Comparison of ENCODE assay signal across 8 cellular contexts in the genomic region with DNA sequence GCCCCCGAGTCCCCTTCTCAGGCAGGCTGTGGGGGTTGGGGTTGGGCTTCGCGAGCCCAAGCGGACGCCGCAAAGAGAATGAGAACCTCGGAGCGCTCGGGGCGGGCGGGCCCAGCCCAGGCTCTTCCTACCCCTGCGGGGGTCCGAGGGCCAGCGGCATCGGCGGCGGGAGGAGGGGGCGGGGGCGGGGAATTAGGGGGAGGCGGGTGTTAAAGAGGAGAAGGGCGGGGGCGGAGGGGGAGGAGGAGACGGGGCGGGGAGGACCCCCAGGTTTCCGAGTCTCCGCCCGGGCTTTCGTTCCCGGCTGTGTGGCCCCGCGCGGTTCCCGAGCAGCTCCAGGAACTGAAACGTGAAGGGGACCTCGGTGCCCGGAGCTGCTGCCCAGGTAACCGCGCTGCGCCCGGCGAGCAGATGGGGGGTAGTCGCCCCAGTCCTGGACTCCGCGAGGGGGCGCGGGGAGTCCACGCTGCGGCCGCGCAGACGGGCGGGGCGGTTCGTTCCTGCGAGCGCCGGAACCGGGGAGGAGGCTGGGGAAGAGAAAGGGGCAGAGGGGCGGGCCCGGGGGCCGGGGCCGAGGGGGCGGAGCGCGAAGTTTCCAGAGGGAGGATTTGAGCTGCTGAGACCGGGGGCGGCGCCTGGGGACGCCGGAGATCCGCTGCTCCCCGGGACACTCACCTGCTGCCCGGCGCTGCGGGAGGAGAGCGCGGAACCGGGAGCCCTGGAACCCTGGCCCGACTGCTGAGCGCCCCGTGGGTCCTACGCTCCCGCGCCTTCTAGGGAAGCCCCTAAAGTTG.
DNase-seq lines count a peak whose midpoint lies in the region; ATAC-seq lines count a peak whose summit lies in the region.

No MANE protein-coding gene starts in this region.

- H3K27me3 ChIP-seq in iPS DF 6.9 (ENCODE audit: control insufficient read depth, insufficient read depth, low read length), result no peaks in the 10 kb centered on the region

- WGBS in iPS DF 6.9 (ENCODE audit: insufficient coverage, insufficient read length), result no CpG with 5 or more reads among the region's 84 CpGs

- H3K4me3 ChIP-seq in iPS DF 6.9 (ENCODE audit: low read length), result peak overlapping the region; percentile 86

- H3K9me3 ChIP-seq in iPS DF 6.9 (ENCODE audit: control insufficient read depth, insufficient read depth, low read length), result no peaks in the 10 kb centered on the region

- ATAC-seq in HG03025 (IDR thresholded peaks at IDR 0.05; ENCODE audit: low FRiP score, unreplicated experiment), result no peak
- no peak for ATAC-seq in HG02970 (IDR thresholded peaks at IDR 0.05; ENCODE audit: low FRiP score, unreplicated experiment)

- DNase-seq in GM03348 (ENCODE audit: low spot score) (peak; percentile 46), NCI-H226 (peak; percentile 65), iPS DF 6.9 (ENCODE audit: low read depth, low spot score) (peak; percentile 60), GM19238 (ENCODE audit: insufficient read length, low spot score) (no peak)
- DNase-seq in activated naive CD4-positive, alpha-beta T cell treated with anti-CD3 and anti-CD28 coated beads, Interleukin-2, amount 50 U/mL, for 16 hours, result peak; percentile 42
- peak in 3 of 4 experiments; percentile 21 to 43 (median 34) for DNase-seq in stimulated activated CD4-positive, alpha-beta T cell treated with anti-CD3 and anti-CD28 coated beads, Interleukin-1b, Interleukin-23, amount 100 ng/mL, for 24 hours (ENCODE audit: low read depth in 4 of 4, low spot score in 1 of 4)

- H3K27ac ChIP-seq in iPS DF 6.9 (ENCODE audit: low read length), result no peak overlapping the region

- peaks cover 8% of the 10 kb centered on the region for H3K4me1 ChIP-seq in iPS DF 6.9 (ENCODE audit: control insufficient read depth, insufficient read depth, low read length)

- no peaks in the 10 kb centered on the region; the same call in 1 of the 2 replicates for H3K36me3 ChIP-seq in iPS DF 6.9 (ENCODE audit: control insufficient read depth, insufficient read depth, low read length)
